Comparison of ENCODE assay signal across 8 cellular contexts in the genomic region with DNA sequence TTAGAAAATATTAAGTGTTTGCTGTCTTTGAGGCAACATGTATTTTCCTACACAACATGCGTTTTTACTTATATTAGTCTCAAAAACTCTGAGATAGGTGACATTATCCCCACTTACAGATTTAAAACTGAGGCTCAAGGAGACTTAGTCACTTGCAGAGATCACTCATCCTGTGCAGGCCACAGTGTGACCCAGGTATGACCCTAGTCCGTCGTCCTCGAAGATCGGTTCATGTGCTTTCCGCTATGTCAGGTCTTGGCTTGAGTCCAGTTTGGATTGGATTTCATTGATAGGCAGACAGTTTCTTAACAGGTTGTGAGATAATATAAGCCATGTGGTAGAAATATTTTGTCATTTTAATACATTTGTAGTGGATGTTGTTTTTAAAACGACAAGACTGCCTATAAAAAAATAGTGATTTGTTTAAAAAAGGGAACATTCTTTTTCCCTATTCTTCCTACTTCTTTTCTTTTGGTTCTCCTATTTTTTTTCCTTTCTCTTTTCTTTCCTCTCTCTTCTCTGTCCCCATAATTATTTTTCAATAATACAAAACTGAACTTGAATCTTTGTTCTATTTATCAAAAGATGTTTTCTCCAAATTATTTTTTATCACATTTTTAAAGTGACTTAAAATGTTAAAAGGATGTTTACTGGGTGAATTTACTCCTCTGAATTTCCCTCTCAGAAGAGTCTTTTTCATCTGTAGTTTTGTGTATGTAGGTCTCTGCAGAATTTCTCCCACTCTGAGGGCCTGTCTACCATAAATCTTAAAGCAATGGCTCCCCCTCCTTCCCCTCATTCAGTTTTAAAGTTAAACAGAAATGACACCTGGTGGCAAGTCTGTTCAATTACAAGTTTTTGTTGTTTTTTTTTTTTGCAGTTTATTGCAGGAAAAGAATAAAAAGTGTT.
A peak's percentile ranks its signal among the peaks of the same experiment; 100 is the strongest.
DNase-seq lines count a peak whose midpoint lies in the region; ATAC-seq and TF ChIP-seq lines count a peak whose summit lies in the region.

No MANE protein-coding gene starts in this region.

- POLR2A ChIA-PET in IMR-90 (lab: Charles Lee; ENCODE audit: unreplicated experiment) (no interaction called here), Panc1 (lab: Charles Lee) (no interaction called here)
- POLR2A ChIA-PET in activated CD4-positive, alpha-beta memory T cell treated with anti-CD3 and anti-CD28 coated beads, Interleukin-2, amount 10 ng/mL, durations not matched to agents 7 days and 5 days (lab: Charles Lee): interaction anchor here (0.7 kb wide), 1 partner anchor 545 kb away, joined by 3 read pairs; no protein-coding TSS in a partner anchor

- H2BK15ac ChIP-seq in IMR-90 (ENCODE audit: low read depth, low read length): no peak overlapping the region

- no peak for TF ChIP-seq POLR2A in IMR-90 (IDR thresholded peaks at IDR 0.05; ENCODE audit: low read depth, low read length)

- H3K4me1 ChIP-seq in IMR-90 (ENCODE audit: control insufficient read depth, insufficient read depth, low read length) (peaks cover 2% of the 10 kb centered on the region; the same call in 1 of the 2 replicates), Panc1 (ENCODE audit: control insufficient read depth, insufficient read depth, low read length) (no peaks in the 10 kb centered on the region), endodermal cell (ENCODE audit: control insufficient read depth, insufficient read depth, low read length) (no peaks in the 10 kb centered on the region)

- TF ChIP-seq CTCF in IMR-90 (conservative IDR thresholded peaks at IDR 0.05; ENCODE audit: low read depth, low read length) (peak; percentile 68), Panc1 (IDR thresholded peaks at IDR 0.05) (peak; percentile 46; the same call in 1 of the 2 replicates), endodermal cell (conservative IDR thresholded peaks at IDR 0.05) (peak; percentile 79)

- H2AFZ ChIP-seq in IMR-90 (replicated peaks; ENCODE audit: low read length, poor library complexity): no peak overlapping the region

- H2BK20ac ChIP-seq in IMR-90 (ENCODE audit: low read depth, low read length): no peak overlapping the region

- H3K9ac ChIP-seq in IMR-90 (ENCODE audit: low read depth, low read length) (no peak overlapping the region), endodermal cell (ENCODE audit: extremely low read depth, low read length, poor library complexity, severe bottlenecking) (no peak overlapping the region)

- H3K9me1 ChIP-seq in IMR-90 (ENCODE audit: insufficient read depth, low read length): peaks cover 2% of the 10 kb centered on the region; the same call in 1 of the 2 replicates

- no peak overlapping the region for H2AK5ac ChIP-seq in IMR-90 (ENCODE audit: low read depth, low read length)

- H3K4me3 ChIP-seq in IMR-90 (ENCODE audit: insufficient read depth, low read depth, low read length): no peak overlapping the region
- no peak overlapping the region for H3K4me3 ChIP-seq in Panc1 (ENCODE audit: low read depth in 2 of 2, low read length in 2 of 2)
- no peak overlapping the region for H3K4me3 ChIP-seq in endodermal cell (ENCODE audit: low read length)

- no peaks in the 10 kb centered on the region for H3K79me1 ChIP-seq in IMR-90 (ENCODE audit: low read depth in 1 of 2, low read length in 2 of 2)

- H3K9me3 ChIP-seq in IMR-90 (ENCODE audit: control insufficient read depth, insufficient read depth, low read length) (no peaks in the 10 kb centered on the region), Panc1 (ENCODE audit: control insufficient read depth, insufficient read depth, low read depth, low read length) (no peaks in the 10 kb centered on the region), endodermal cell (ENCODE audit: control insufficient read depth, low read length) (peaks cover 5% of the 10 kb centered on the region)

- H3K4me3 Mint-ChIP-seq in endodermal cell: no peak overlapping the region
- H3K4me3 Mint-ChIP-seq in activated CD4-positive, alpha-beta memory T cell treated with anti-CD3 and anti-CD28 coated beads, Interleukin-2, amount 10 ng/mL, durations not matched to agents 7 days and 5 days: no peak overlapping the region

- in situ Hi-C loops in IMR-90 (cut with MboI; ENCODE audit: low sequenced_read_pairs) (loop anchor here (5.0 to 25.0 kb wide), 2 partner anchors 530 to 965 kb away; partner anchors contain the start of genes PPM1J and RHOC), Panc1 (cut with HindIII; ENCODE audit: low pct_unique_long_range_greater_than_20kb, low sequenced_read_pairs) (no loop called here)

- no peak overlapping the region for H3K56ac ChIP-seq in IMR-90 (ENCODE audit: extremely low read depth, insufficient read depth, low read length)

- intact Hi-C loops in IMR-90 (cut with micrococcal nuclease): loop anchor here (1.0 to 10.0 kb wide), 7 partner anchors 223 to 960 kb away; partner anchors contain the start of genes LRIG2, MAGI3 and PPM1J
- intact Hi-C loops in Panc1 (cut with micrococcal nuclease; ENCODE audit: unreplicated experiment): loop anchor here (2.0 to 10.0 kb wide), 2 partner anchors 283 to 537 kb away; partner anchors contain the start of gene MAGI3

- H3K14ac ChIP-seq in IMR-90 (replicated peaks; ENCODE audit: low read depth, low read length): no peak overlapping the region

- H3K27me3 ChIP-seq in IMR-90 (ENCODE audit: control insufficient read depth, insufficient read depth, low read length) (no peaks in the 10 kb centered on the region), Panc1 (ENCODE audit: control insufficient read depth, insufficient read depth, low read length) (no peaks in the 10 kb centered on the region), endodermal cell (ENCODE audit: control insufficient read depth, insufficient read depth, low read length, poor library complexity, severe bottlenecking) (no peaks in the 10 kb centered on the region)

- no peak overlapping the region for H2BK5ac ChIP-seq in IMR-90 (ENCODE audit: low read depth, low read length, poor library complexity, severe bottlenecking)

- BruUV-seq in IMR-90 (replicated peaks; lab: Mats Ljungman, UMichigan): no TSS peak
- no TSS peak for BruUV-seq in Panc1 (replicated peaks; lab: Mats Ljungman, UMichigan)

- H2AK9ac ChIP-seq in IMR-90 (replicated peaks; ENCODE audit: low read depth, low read length, poor library complexity): no peak overlapping the region

- H4K20me1 ChIP-seq in IMR-90 (ENCODE audit: insufficient read depth, low read length): no peaks in the 10 kb centered on the region

- no peak overlapping the region for H3K4ac ChIP-seq in IMR-90 (ENCODE audit: low read depth, low read length)

- H4K5ac ChIP-seq in IMR-90 (ENCODE audit: low read depth, low read length): no peak overlapping the region

- no peak overlapping the region for H4K8ac ChIP-seq in IMR-90 (ENCODE audit: low read depth in 2 of 2, low read length in 2 of 2)

- DNase-seq in EH (ENCODE audit: low read depth): peak; percentile 57
- DNase-seq in IMR-90: peak; percentile 63
- DNase-seq in Panc1 (ENCODE audit: low read depth, low spot score): peak; percentile 47
- DNase-seq in endodermal cell: no peak
- peak; percentile 42 for DNase-seq in midbrain (lab: John Stamatoyannopoulos, UW)
- no peak for DNase-seq in UCSD-AML1 (lab: John Stamatoyannopoulos, UW; ENCODE audit: unreplicated experiment)
- DNase-seq in activated CD4-positive, alpha-beta memory T cell treated with anti-CD3 and anti-CD28 coated beads, Interleukin-2, amount 10 ng/mL, durations not matched to agents 7 days and 5 days: no peak

- no peaks in the 10 kb centered on the region for H3K27me3 Mint-ChIP-seq in endodermal cell (ENCODE audit: insufficient read depth)
- H3K27me3 Mint-ChIP-seq in activated CD4-positive, alpha-beta memory T cell treated with anti-CD3 and anti-CD28 coated beads, Interleukin-2, amount 10 ng/mL, durations not matched to agents 7 days and 5 days: no peaks in the 10 kb centered on the region

- no peak overlapping the region for H3K4me2 ChIP-seq in IMR-90 (ENCODE audit: low read depth, low read length)

- no peak overlapping the region for H3K18ac ChIP-seq in IMR-90 (ENCODE audit: low read depth, low read length)

- CTCF ChIA-PET in IMR-90 (lab: Yijun Ruan, JAX): interaction anchor here (0.5 to 1.2 kb wide), 7 partner anchors 10 to 962 kb away, joined by 3 to 5 read pairs (median 3); partner anchors contain the start of gene PPM1J
- CTCF ChIA-PET in Panc1 (lab: Charles Lee): interaction anchor here (0.7 kb wide), 1 partner anchor 54 kb away, joined by 3 read pairs; no protein-coding TSS in a partner anchor
- CTCF ChIA-PET in activated CD4-positive, alpha-beta memory T cell treated with anti-CD3 and anti-CD28 coated beads, Interleukin-2, amount 10 ng/mL, durations not matched to agents 7 days and 5 days (lab: Charles Lee): interaction anchor here (1.0 to 1.6 kb wide), 6 partner anchors 23 to 605 kb away, joined by 3 to 7 read pairs (median 4); partner anchors contain the start of gene LRIG2

- no peaks in the 10 kb centered on the region for H3K4me1 Mint-ChIP-seq in endodermal cell
- H3K4me1 Mint-ChIP-seq in activated CD4-positive, alpha-beta memory T cell treated with anti-CD3 and anti-CD28 coated beads, Interleukin-2, amount 10 ng/mL, durations not matched to agents 7 days and 5 days: peaks cover 21% of the 10 kb centered on the region

- WGBS in IMR-90 (ENCODE audit: extremely low coverage in 2 of 2, insufficient read length in 1 of 2), 2 experiments: 40% methylated on average over 2 of the region's 7 CpGs; no CpG with 5 or more reads in 1 of the 2 experiments
- 94 to 100% methylated on average over 6 to 7 of the region's 7 CpGs for WGBS in endodermal cell (ENCODE audit: insufficient coverage in 1 of 2, insufficient read length in 1 of 2), 2 experiments

- no peak overlapping the region for H3K27ac Mint-ChIP-seq in endodermal cell
- no peak overlapping the region for H3K27ac Mint-ChIP-seq in activated CD4-positive, alpha-beta memory T cell treated with anti-CD3 and anti-CD28 coated beads, Interleukin-2, amount 10 ng/mL, durations not matched to agents 7 days and 5 days

- H3K9me3 Mint-ChIP-seq in endodermal cell: no peaks in the 10 kb centered on the region
- H3K9me3 Mint-ChIP-seq in activated CD4-positive, alpha-beta memory T cell treated with anti-CD3 and anti-CD28 coated beads, Interleukin-2, amount 10 ng/mL, durations not matched to agents 7 days and 5 days: no peaks in the 10 kb centered on the region

- no peak overlapping the region for H3K27ac ChIP-seq in IMR-90 (ENCODE audit: insufficient read depth, low read length)
- H3K27ac ChIP-seq in Panc1 (ENCODE audit: low read length): no peak overlapping the region
- H3K27ac ChIP-seq in endodermal cell (ENCODE audit: low read depth, low read length): no peak overlapping the region

- H3K36me3 ChIP-seq in IMR-90 (ENCODE audit: control insufficient read depth, insufficient read depth, low read length): no peaks in the 10 kb centered on the region
- H3K36me3 ChIP-seq in Panc1 (ENCODE audit: control insufficient read depth, insufficient read depth, low read length): peaks cover 2% of the 10 kb centered on the region; the same call in 1 of the 2 replicates
- peaks cover 65% of the 10 kb centered on the region for H3K36me3 ChIP-seq in endodermal cell (ENCODE audit: control insufficient read depth, insufficient read depth, low read length)

- H3K23ac ChIP-seq in IMR-90 (ENCODE audit: low read depth, low read length): no peak overlapping the region

- TF ChIP-seq RAD21 in IMR-90 (IDR thresholded peaks at IDR 0.05; ENCODE audit: low read length): peak; percentile 68

- peak; percentile 50 for ATAC-seq in IMR-90 (ENCODE audit: low read depth)
- peak; percentile 68; the same call in 1 of the 2 replicates for ATAC-seq in Panc1
- no peak for ATAC-seq in HG03095 (IDR thresholded peaks at IDR 0.05; ENCODE audit: unreplicated experiment)

- no peak overlapping the region for H2BK120ac ChIP-seq in IMR-90 (ENCODE audit: low read depth, low read length)

- H4K91ac ChIP-seq in IMR-90 (ENCODE audit: insufficient read depth, low read depth, low read length): no peak overlapping the region

- peaks cover 22% of the 10 kb centered on the region for H3K36me3 Mint-ChIP-seq in endodermal cell (ENCODE audit: low read depth)
- H3K36me3 Mint-ChIP-seq in activated CD4-positive, alpha-beta memory T cell treated with anti-CD3 and anti-CD28 coated beads, Interleukin-2, amount 10 ng/mL, durations not matched to agents 7 days and 5 days (ENCODE audit: low read depth): peaks cover 4% of the 10 kb centered on the region

- dilution Hi-C loops in IMR-90 (cut with HindIII; ENCODE audit: low sequenced_read_pairs, unreplicated experiment): no loop called here

Comparison
In these comparisons a context has a peak if more than half of its experiments do, and no peak if none do; other contexts are left out.
1. DNase-seq: peak in EH (single experiment), IMR-90 (single experiment), Panc1 (single experiment) and midbrain (single experiment); none in endodermal cell (single experiment), UCSD-AML1 (single experiment) and activated CD4-positive, alpha-beta memory T cell treated with anti-CD3 and anti-CD28 coated beads, Interleukin-2, amount 10 ng/mL, durations not matched to agents 7 days and 5 days (single experiment).
2. Peak in every context shown above with its lines, with median percentiles within 50 percentile points of each other: CTCF ChIP-seq.